17 cellular contexts compared by ENCODE assay signal in genomic region chr2:206502729-206503128, GRCh38.
"Had no signal": no experiment of that assay in that cellular context is flagged by ENCODE, and none has a peak within 500 bp of the region (broad histone marks: within the 10 kb centered on the region; RNA-seq: fewer than 3 reads in every experiment).

No MANE protein-coding gene starts in this region.

- H3K27ac ChIP-seq: ascending aorta, breast epithelium, heart left ventricle, ovary, stomach, testis, upper lobe of left lung had no signal

- H3K4me3 ChIP-seq: ascending aorta, breast epithelium, heart left ventricle, ovary, stomach, testis, upper lobe of left lung had no signal

- DNase-seq: activated CD4-positive, alpha-beta T cell treated with anti-CD3 and anti-CD28 coated beads, Interleukin-2, amount 10 ng/mL, durations not matched to agents 24 days and 14 days; activated naive CD4-positive, alpha-beta T cell treated with anti-CD3 and anti-CD28 coated beads for 36 hours; cerebellar nuclear complex; effector memory CD4-positive, alpha-beta T cell; foreskin melanocyte; heart left ventricle; mammary epithelial cell; ovary; stimulated activated CD4-positive, alpha-beta T cell treated with anti-CD3 and anti-CD28 coated beads, Interleukin-12 subunit alpha, Interleukin-12 subunit beta, amount 100 ng/mL, for 4 hours; stimulated activated CD4-positive, alpha-beta T cell treated with anti-CD3 and anti-CD28 coated beads, Interleukin-2, amount 100 ng/mL, for 24 hours; stomach; testis; upper lobe of left lung had no signal

- H3K9me3 ChIP-seq: ascending aorta, breast epithelium, heart left ventricle, ovary, stomach, testis, upper lobe of left lung had no signal

- H3K27ac Mint-ChIP-seq: activated CD4-positive, alpha-beta T cell treated with anti-CD3 and anti-CD28 coated beads, Interleukin-2, amount 10 ng/mL, durations not matched to agents 24 days and 14 days; activated naive CD4-positive, alpha-beta T cell treated with anti-CD3 and anti-CD28 coated beads for 36 hours; dendritic cell treated with granulocyte-macrophage colony-stimulating factor and Interleukin-4, amounts not matched to agents 40 ng/mL and 50 ng/mL, for 4 days; WTC11 had no signal

- H3K36me3 ChIP-seq: ascending aorta, breast epithelium, heart left ventricle, ovary, stomach, upper lobe of left lung had no signal

- H3K27me3 ChIP-seq: ascending aorta, breast epithelium, heart left ventricle, ovary, stomach, testis, upper lobe of left lung had no signal

- H3K4me1 Mint-ChIP-seq: activated CD4-positive, alpha-beta T cell treated with anti-CD3 and anti-CD28 coated beads, Interleukin-2, amount 10 ng/mL, durations not matched to agents 24 days and 14 days; WTC11 had no signal

- H3K4me3 Mint-ChIP-seq: activated CD4-positive, alpha-beta T cell treated with anti-CD3 and anti-CD28 coated beads, Interleukin-2, amount 10 ng/mL, durations not matched to agents 24 days and 14 days; activated naive CD4-positive, alpha-beta T cell treated with anti-CD3 and anti-CD28 coated beads for 36 hours; dendritic cell treated with granulocyte-macrophage colony-stimulating factor and Interleukin-4, amounts not matched to agents 40 ng/mL and 50 ng/mL, for 4 days; WTC11 had no signal

- ATAC-seq: heart left ventricle, WTC11 had no signal

- H3K9me3 Mint-ChIP-seq: activated CD4-positive, alpha-beta T cell treated with anti-CD3 and anti-CD28 coated beads, Interleukin-2, amount 10 ng/mL, durations not matched to agents 24 days and 14 days; activated naive CD4-positive, alpha-beta T cell treated with anti-CD3 and anti-CD28 coated beads for 36 hours; dendritic cell treated with granulocyte-macrophage colony-stimulating factor and Interleukin-4, amounts not matched to agents 40 ng/mL and 50 ng/mL, for 4 days; WTC11 had no signal

- H3K4me1 ChIP-seq: ascending aorta, breast epithelium, stomach, testis, upper lobe of left lung had no signal

- H3K36me3 Mint-ChIP-seq: WTC11 had no signal

- H3K27me3 Mint-ChIP-seq: dendritic cell treated with granulocyte-macrophage colony-stimulating factor and Interleukin-4, amounts not matched to agents 40 ng/mL and 50 ng/mL, for 4 days had no signal
